In the genomic region with DNA sequence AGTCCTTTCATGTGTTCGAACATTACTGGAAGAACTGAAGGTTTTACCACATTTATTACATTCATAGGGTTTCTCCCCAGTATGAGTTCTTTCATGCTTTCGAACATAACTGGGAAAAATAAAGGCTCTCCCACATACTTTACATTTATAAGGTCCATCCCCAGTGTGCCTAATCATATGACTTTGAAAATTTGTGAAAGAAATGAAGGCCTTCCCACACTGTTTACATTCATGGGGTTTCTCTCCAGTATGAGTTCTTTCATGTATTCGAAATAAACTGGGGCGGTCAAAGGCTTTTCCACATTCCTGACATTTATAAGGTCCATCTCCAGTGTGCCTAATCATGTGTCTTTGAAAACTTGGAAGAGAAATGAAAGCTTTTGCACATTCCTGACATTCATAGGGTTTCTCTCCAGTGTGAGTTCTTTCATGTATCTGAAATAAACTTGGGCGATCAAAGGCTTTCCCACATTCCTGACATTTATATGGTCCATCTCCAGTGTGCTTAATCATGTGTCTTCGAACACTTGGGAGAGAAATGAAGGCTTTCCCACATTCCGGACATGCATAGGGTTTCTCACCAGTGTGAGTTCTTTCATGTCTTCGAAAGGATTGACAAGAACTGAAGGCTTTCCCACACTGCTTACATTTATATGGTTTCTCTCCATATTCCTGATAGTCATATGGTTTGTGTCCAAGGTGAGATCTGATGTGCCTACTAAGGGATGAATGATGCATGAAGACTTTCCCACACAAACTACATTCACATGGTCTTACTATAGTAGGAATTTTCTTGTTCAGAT, we compare ENCODE assay signal across 13 cellular contexts. TPM values are rescaled to one million over a fixed set of nuclear protein-coding genes. Genes with fewer than 3 reads are reported as not detected.
DNase-seq lines count a peak whose midpoint lies in the region; ATAC-seq, FAIRE-seq and TF ChIP-seq lines count a peak whose summit lies in the region.
"Had no signal": no experiment of that assay in that cellular context is flagged by ENCODE, and none has a peak within 500 bp of the region (broad histone marks: within the 10 kb centered on the region; RNA-seq: fewer than 3 reads in every experiment).

No MANE protein-coding gene starts in this region.

- H3K4me1 Mint-ChIP-seq in CD4-positive, CD25-positive, alpha-beta regulatory T cell, result peaks cover 0 to 6% (median 0%) of the 10 kb centered on the region in 4 donors
- H3K4me1 Mint-ChIP-seq: memory B cell had no signal

- no peak overlapping the region for H3K9ac ChIP-seq in GM12878 (ENCODE audit: control insufficient read depth, insufficient read depth, low read length)

- no peak for TF ChIP-seq POLR2A in GM12878 (IDR thresholded peaks at IDR 0.05; ENCODE audit: low read depth, low read length)

- in situ Hi-C loops in GM12878 (cut with MboI), result no loop called here

- peak overlapping the region; percentile 30 for H3K4me3 ChIP-seq in CD4-positive, CD25-positive, alpha-beta regulatory T cell (ENCODE audit: low read depth, low read length)
- no peak overlapping the region for H3K4me3 ChIP-seq in GM12878

- RAD21 ChIA-PET in GM12878 (lab: Charles Lee; ENCODE audit: unreplicated experiment), result no interaction called here

- no peaks in the 10 kb centered on the region for H3K4me1 ChIP-seq in CD4-positive, CD25-positive, alpha-beta regulatory T cell (ENCODE audit: control insufficient read depth, insufficient read depth, low read length, poor library complexity, severe bottlenecking)
- no peaks in the 10 kb centered on the region for H3K4me1 ChIP-seq in GM12878 (ENCODE audit: control insufficient read depth, insufficient read depth, low read length)

- H2AFZ ChIP-seq in GM12878 (ENCODE audit: control insufficient read depth, low read depth, low read length), result no peak overlapping the region

- peak in 2 of 3 donors; percentile 12 to 41 for DNase-seq in CD4-positive, CD25-positive, alpha-beta regulatory T cell
- DNase-seq in H4 (ENCODE audit: low spot score), result peak; percentile 35
- DNase-seq in GM12878 (ENCODE audit: low read depth, low spot score), result no peak
- no peak for DNase-seq in left colon
- DNase-seq in RWPE1 (ENCODE audit: low spot score), result no peak
- no peak for DNase-seq in NCI-H2081 treated with DMSO at 0.1 percent for 48 hours (lab: John Stamatoyannopoulos, UW)
- DNase-seq: activated T-cell treated with anti-CD3 and anti-CD28 coated beads, Interleukin-2, amount 50 U/mL, for 48 hours; NCI-H2081; stimulated activated CD4-positive, alpha-beta T cell treated with anti-CD3 and anti-CD28 coated beads, Interleukin-1b, Interleukin-23, amount 100 ng/mL, for 48 hours had no signal

- CTCF ChIA-PET in GM12878 (lab: Yijun Ruan, JAX), result no interaction called here
- CTCF ChIA-PET in RWPE1 (lab: Yijun Ruan, JAX), result no interaction called here

- peaks cover 59% of the 10 kb centered on the region for H3K36me3 ChIP-seq in CD4-positive, CD25-positive, alpha-beta regulatory T cell (ENCODE audit: control insufficient read depth, insufficient read depth, low read length)
- H3K36me3 ChIP-seq in GM12878 (ENCODE audit: control insufficient read depth in 2 of 2, insufficient read depth in 2 of 2, low read length in 1 of 2), result peaks cover 2 to 25% of the 10 kb centered on the region in 2 experiments; a peak in 3 of 4 replicates

- no peak overlapping the region for H3K27ac ChIP-seq in CD4-positive, CD25-positive, alpha-beta regulatory T cell (ENCODE audit: insufficient read depth, low read length, poor library complexity, severe bottlenecking)
- H3K27ac ChIP-seq in GM12878 (ENCODE audit: control insufficient read depth, insufficient read depth) (no peak overlapping the region), RWPE1 (no peak overlapping the region)

- no peak for TF ChIP-seq RAD21 in GM12878 (IDR thresholded peaks at IDR 0.05; ENCODE audit: insufficient read depth, low read depth, low read length)

- H3K4me2 ChIP-seq in GM12878 (ENCODE audit: control insufficient read depth, insufficient read depth), result no peak overlapping the region

- no peaks in the 10 kb centered on the region for H3K79me2 ChIP-seq in GM12878 (ENCODE audit: control insufficient read depth, insufficient read depth, low read length)

- ATAC-seq in CD4-positive, CD25-positive, alpha-beta regulatory T cell (ENCODE audit: low read depth in 2 of 2), result no peak
- no peak for ATAC-seq in GM12878
- ATAC-seq in left colon, result peak; percentile 15
- ATAC-seq in HG02852 (IDR thresholded peaks at IDR 0.05; ENCODE audit: unreplicated experiment), result no peak
- no peak for ATAC-seq in HG03039 (IDR thresholded peaks at IDR 0.05; ENCODE audit: unreplicated experiment)

- BruUV-seq in GM12878 (replicated peaks; lab: Mats Ljungman, UMichigan), result TSS peak; percentile 55

- SMC1A ChIA-PET in GM12878 (lab: Charles Lee; ENCODE audit: uncharacterized antibody, unreplicated experiment), result no interaction called here

- no peaks in the 10 kb centered on the region for H4K20me1 ChIP-seq in GM12878 (ENCODE audit: control insufficient read depth, insufficient read depth)

- TF ChIP-seq CTCF in GM12878 (IDR thresholded peaks at IDR 0.05 in 2 of 3, conservative IDR thresholded peaks at IDR 0.05 in 1 of 3; ENCODE audit: control insufficient read depth in 2 of 3, extremely low read depth in 1 of 3, insufficient read depth in 1 of 3, low read depth in 3 of 3, low read length in 3 of 3), result no peak
- TF ChIP-seq CTCF in RWPE1 (conservative IDR thresholded peaks at IDR 0.05; ENCODE audit: low read depth), result no peak

- peaks cover 79 to 98% of the 10 kb centered on the region in 2 experiments for H3K9me3 ChIP-seq in CD4-positive, CD25-positive, alpha-beta regulatory T cell (ENCODE audit: control insufficient read depth in 2 of 2, low read length in 2 of 2)
- peaks cover 67% of the 10 kb centered on the region for H3K9me3 ChIP-seq in GM12878 (replicated peaks; ENCODE audit: control insufficient read depth, insufficient read depth, low read length)

- no peaks in the 10 kb centered on the region for H3K27me3 Mint-ChIP-seq in CD4-positive, CD25-positive, alpha-beta regulatory T cell
- H3K27me3 Mint-ChIP-seq: memory B cell had no signal

- H3K27me3 ChIP-seq in CD4-positive, CD25-positive, alpha-beta regulatory T cell (ENCODE audit: control insufficient read depth, insufficient read depth, low read length), result no peaks in the 10 kb centered on the region
- no peaks in the 10 kb centered on the region for H3K27me3 ChIP-seq in GM12878 (replicated peaks in 1 of 2; ENCODE audit: control insufficient read depth in 2 of 2, insufficient read depth in 2 of 2, low read length in 1 of 2)

- H3K27ac Mint-ChIP-seq in CD4-positive, CD25-positive, alpha-beta regulatory T cell, result no peak overlapping the region
- H3K27ac Mint-ChIP-seq: memory B cell had no signal

- H3K9me3 Mint-ChIP-seq in CD4-positive, CD25-positive, alpha-beta regulatory T cell, result peaks cover 0 to 83% (median 45%) of the 10 kb centered on the region in 7 donors

- H3K36me3 Mint-ChIP-seq in CD4-positive, CD25-positive, alpha-beta regulatory T cell, result peaks cover 68% of the 10 kb centered on the region

- peak; percentile 31 for FAIRE-seq in GM12878 (lab: Jason Lieb, UNC)
- FAIRE-seq: endometrium had no signal

- 95% methylated on average over 8 of the region's 8 CpGs for WGBS in GM12878 (ENCODE audit: insufficient coverage, insufficient replicate concordance, low lambda C conversion rate, missing lambda C conversion rate)

- no peak for TF ChIP-seq EP300 in GM12878 (IDR thresholded peaks at IDR 0.05; ENCODE audit: borderline replicate concordance in 1 of 2, control insufficient read depth in 1 of 2, low read depth in 2 of 2, low read length in 2 of 2)

- peak overlapping the region in 1 of 4 donors; percentile 11 for H3K4me3 Mint-ChIP-seq in CD4-positive, CD25-positive, alpha-beta regulatory T cell
- H3K4me3 Mint-ChIP-seq: memory B cell had no signal

- intact Hi-C loops in GM12878 (cut with micrococcal nuclease; ENCODE audit: unreplicated experiment), result no loop called here
- intact Hi-C loops in left colon (cut with DNase I, micrococcal nuclease), result no loop called here

- POLR2A ChIA-PET in GM12878 (lab: Charles Lee), result no interaction called here
- POLR2A ChIA-PET in RWPE1 (lab: Yijun Ruan, JAX; ENCODE audit: low non-redundant PET), result no interaction called here

RNA-seq across cellular contexts. Expression of gene ZNF564, which starts 24.0 kb away (rescaled TPM):
- total RNA-seq in CD4-positive, CD25-positive, alpha-beta regulatory T cell, result 16.1 TPM
- 10 to 100 TPM; 16.3 to 20.2 (median 17.6) TPM for polyA plus RNA-seq in CD4-positive, CD25-positive, alpha-beta regulatory T cell
- total RNA-seq in H4 (2014; rRNA removed; shearing (Covaris generic)), result 4.1 and 5.3 TPM in 2 replicates
- total RNA-seq in GM12878 (2013; cell fraction: nucleolus; rRNA removed), result 28.4 and 29.3 TPM in 2 replicates
- 4.1 and 4.7 TPM in 2 replicates for total RNA-seq in GM12878 (2014; rRNA removed)
- total RNA-seq in GM12878 (2014; rRNA removed; fragmentation: Illumina TruSeq; extraction: Trizol), result 6.1 and 6.8 TPM in 2 replicates
- 5.4 and 7.4 TPM in 2 replicates for total RNA-seq in GM12878 (2021)
- polyA plus RNA-seq in GM12878 (2011; ENCODE audit: low read depth), result 5.5 TPM
- 5.6 and 9.6 TPM in 2 replicates for polyA plus RNA-seq in GM12878 (2011; rRNA removed)
- 2.2 and 2.5 TPM in 2 replicates for polyA plus RNA-seq in GM12878 (2011; cell fraction: cytosol; rRNA removed)
- polyA plus RNA-seq in GM12878 (2011; cell fraction: nucleus; rRNA removed), result 5.9 and 6.8 TPM in 2 replicates
- polyA plus RNA-seq in GM12878 (2012), result 3.9 and 4.7 TPM in 2 replicates
- polyA plus RNA-seq in GM12878 (2014; fragmentation: Illumina TruSeq; extraction: Trizol), result 4.5 and 6.2 TPM in 2 replicates
- polyA plus RNA-seq in GM12878 (2014; fragmentation: Nextera tagmentation; extraction: Ambion mirVana), result 1 to 10 TPM; 1.5 to 1.8 TPM
- polyA plus RNA-seq in GM12878 (2014; rRNA removed), result 2.3 and 5.2 TPM in 2 replicates
- polyA plus RNA-seq in GM12878 (2016; fragmentation: Nextera tagmentation; extraction: Ambion mirVana), result 1 to 10 TPM; 7.6 to 8.9 TPM
- 4.8 and 5.4 TPM in 2 replicates for polyA minus RNA-seq in GM12878 (2011; rRNA and poly(A)+ RNA removed)
- polyA minus RNA-seq in GM12878 (2011; cell fraction: cytosol; rRNA and poly(A)+ RNA removed), result 4.2 and 5.7 TPM in 2 replicates
- polyA minus RNA-seq in GM12878 (2011; cell fraction: nucleus; rRNA and poly(A)+ RNA removed), result 7.4 and 18.0 TPM in 2 replicates
- 10 to 100 TPM; 21.1 to 21.5 TPM for total RNA-seq in left colon

RNA-seq across cellular contexts. Expression of gene ZNF709, which starts 42.6 kb away (rescaled TPM):
- 1.9 TPM for total RNA-seq in CD4-positive, CD25-positive, alpha-beta regulatory T cell
- polyA plus RNA-seq in CD4-positive, CD25-positive, alpha-beta regulatory T cell, result 1 to 10 TPM; 1.4 to 4.0 (median 3.1) TPM
- total RNA-seq in H4 (2014; rRNA removed; shearing (Covaris generic)), result 0.81 TPM in 1 of 2 replicates, not detected in the other
- 8.1 and 10.1 TPM in 2 replicates for total RNA-seq in GM12878 (2013; cell fraction: nucleolus; rRNA removed)
- total RNA-seq in GM12878 (2014; rRNA removed), result 1.5 and 2.5 TPM in 2 replicates
- total RNA-seq in GM12878 (2014; rRNA removed; fragmentation: Illumina TruSeq; extraction: Trizol), result 2.3 and 2.5 TPM in 2 replicates
- 1.3 and 1.7 TPM in 2 replicates for total RNA-seq in GM12878 (2021)
- 0.97 TPM for polyA plus RNA-seq in GM12878 (2011; ENCODE audit: low read depth)
- polyA plus RNA-seq in GM12878 (2011; rRNA removed), result 1.9 and 3.1 TPM in 2 replicates
- 0.80 and 1.2 TPM in 2 replicates for polyA plus RNA-seq in GM12878 (2011; cell fraction: cytosol; rRNA removed)
- 0.75 and 0.91 TPM in 2 replicates for polyA plus RNA-seq in GM12878 (2011; cell fraction: nucleus; rRNA removed)
- polyA plus RNA-seq in GM12878 (2012), result 0.65 and 1.1 TPM in 2 replicates
- polyA plus RNA-seq in GM12878 (2014; fragmentation: Illumina TruSeq; extraction: Trizol), result 0.57 and 1.00 TPM in 2 replicates
- polyA plus RNA-seq in GM12878 (2014; fragmentation: Nextera tagmentation; extraction: Ambion mirVana), result under 1 TPM; 0.27 to 0.56 TPM
- polyA plus RNA-seq in GM12878 (2014; rRNA removed), result 0.63 and 1.5 TPM in 2 replicates
- polyA plus RNA-seq in GM12878 (2016; fragmentation: Nextera tagmentation; extraction: Ambion mirVana), result 1 to 10 TPM in 1 of 2 experiments, under 1 TPM in 1; 0.75 to 1.7 TPM
- polyA minus RNA-seq in GM12878 (2011; rRNA and poly(A)+ RNA removed), result 3.2 and 3.4 TPM in 2 replicates
- 0.80 and 1.2 TPM in 2 replicates for polyA minus RNA-seq in GM12878 (2011; cell fraction: cytosol; rRNA and poly(A)+ RNA removed)
- polyA minus RNA-seq in GM12878 (2011; cell fraction: nucleus; rRNA and poly(A)+ RNA removed), result 1.8 and 2.2 TPM in 2 replicates
- 1 to 10 TPM; 1.3 to 2.5 TPM for total RNA-seq in left colon

Comparison
In these comparisons a context has a peak if more than half of its experiments do, and no peak if none do; other contexts are left out.
1. DNase-seq: peak in CD4-positive, CD25-positive, alpha-beta regulatory T cell (2 of 3) and H4 (single experiment); none in GM12878 (single experiment), left colon (0 of 2), RWPE1 (single experiment) and NCI-H2081 treated with DMSO at 0.1 percent for 48 hours (single experiment).